ENCODE assay signal across 27 cellular contexts in genomic region chr2:127216105-127216504, GRCh38. TPM values are rescaled to one million over a fixed set of nuclear protein-coding genes. Genes with fewer than 3 reads are reported as not detected.
"Had no signal": no experiment of that assay in that cellular context is flagged by ENCODE, and none has a peak within 500 bp of the region (broad histone marks: within the 10 kb centered on the region; RNA-seq: fewer than 3 reads in every experiment).

No MANE protein-coding gene starts in this region.

- H3K4me3 ChIP-seq: SK-N-MC had no signal

- H3K36me3 Mint-ChIP-seq: activated CD8-positive, alpha-beta memory T cell treated with anti-CD3 and anti-CD28 coated beads, Interleukin-2, amount 10 ng/mL, durations not matched to agents 7 days and 5 days; T-cell had no signal

- H3K27ac ChIP-seq: SK-N-MC had no signal

- H3K27ac Mint-ChIP-seq: activated B cell treated with CpG ODN at 0.5 μM for 24 hours; activated CD4-positive, alpha-beta T cell treated with anti-CD3 and anti-CD28 coated beads, Interleukin-2, amount 10 ng/mL, durations not matched to agents 24 days and 14 days; activated CD8-positive, alpha-beta memory T cell treated with anti-CD3 and anti-CD28 coated beads, Interleukin-2, amount 10 ng/mL, durations not matched to agents 7 days and 5 days; activated naive CD4-positive, alpha-beta T cell treated with anti-CD3 and anti-CD28 coated beads, Interleukin-2, amount 10 ng/mL, durations not matched to agents 7 days and 5 days; activated naive CD8-positive, alpha-beta T cell treated with anti-CD3 and anti-CD28 coated beads for 36 hours; activated T-cell treated with anti-CD3 and anti-CD28 coated beads, Interleukin-2, amount 50 U/mL, for 24 hours; T-cell had no signal

- FAIRE-seq: RCC 7860, TTC549 had no signal

- ATAC-seq: activated CD8-positive, alpha-beta memory T cell treated with anti-CD3 and anti-CD28 coated beads, Interleukin-2, amount 10 ng/mL, durations not matched to agents 7 days and 5 days; T-cell had no signal

- H3K4me3 Mint-ChIP-seq: activated B cell treated with CpG ODN at 0.5 μM for 24 hours; activated CD4-positive, alpha-beta T cell treated with anti-CD3 and anti-CD28 coated beads, Interleukin-2, amount 10 ng/mL, durations not matched to agents 24 days and 14 days; activated CD8-positive, alpha-beta memory T cell treated with anti-CD3 and anti-CD28 coated beads, Interleukin-2, amount 10 ng/mL, durations not matched to agents 7 days and 5 days; activated naive CD4-positive, alpha-beta T cell treated with anti-CD3 and anti-CD28 coated beads, Interleukin-2, amount 10 ng/mL, durations not matched to agents 7 days and 5 days; activated naive CD8-positive, alpha-beta T cell treated with anti-CD3 and anti-CD28 coated beads for 36 hours; activated T-cell treated with anti-CD3 and anti-CD28 coated beads, Interleukin-2, amount 50 U/mL, for 24 hours; T-cell had no signal

- H3K9me3 Mint-ChIP-seq: activated naive CD4-positive, alpha-beta T cell treated with anti-CD3 and anti-CD28 coated beads, Interleukin-2, amount 10 ng/mL, durations not matched to agents 7 days and 5 days; activated naive CD8-positive, alpha-beta T cell treated with anti-CD3 and anti-CD28 coated beads for 36 hours had no signal

- DNase-seq: activated B cell treated with CpG ODN at 0.5 μM for 24 hours; activated CD4-positive, alpha-beta T cell treated with anti-CD3 and anti-CD28 coated beads for 1 hour; activated CD4-positive, alpha-beta T cell treated with anti-CD3 and anti-CD28 coated beads, Interleukin-2, amount 10 ng/mL, durations not matched to agents 24 days and 14 days; activated CD4-positive, alpha-beta T cell treated with anti-CD3 and anti-CD28 coated beads, Interleukin-2, amount 50 U/mL, for 48 hours; activated CD8-positive, alpha-beta memory T cell treated with anti-CD3 and anti-CD28 coated beads, Interleukin-2, amount 10 ng/mL, durations not matched to agents 7 days and 5 days; activated gamma-delta T cell; activated naive CD4-positive, alpha-beta T cell treated with anti-CD3 and anti-CD28 coated beads, Interleukin-2, amount 10 ng/mL, durations not matched to agents 7 days and 5 days; activated naive CD8-positive, alpha-beta T cell treated with anti-CD3 and anti-CD28 coated beads for 36 hours; activated T-cell treated with anti-CD3 and anti-CD28 coated beads, Interleukin-2, amount 50 U/mL, for 24 hours; caudate nucleus; Kasumi-1; KBM-7; NCI-H1048; NCI-H1694; NCI-H2029; NCI-H345; NCI-H510A; NCI-H526 treated with DMSO at 0.1 percent for 48 hours; NCI-H82; SIG-M5; T-cell; T-helper 2 cell; T1000 had no signal

RNA-seq across cellular contexts. Expression of gene CYP27C1, which starts 4.0 kb away (rescaled TPM):
- total RNA-seq: activated B cell treated with CpG ODN at 0.5 μM for 24 hours; activated CD4-positive, alpha-beta T cell treated with anti-CD3 and anti-CD28 coated beads, Interleukin-2, amount 10 ng/mL, durations not matched to agents 24 days and 14 days; activated CD8-positive, alpha-beta memory T cell treated with anti-CD3 and anti-CD28 coated beads, Interleukin-2, amount 10 ng/mL, durations not matched to agents 7 days and 5 days; activated naive CD8-positive, alpha-beta T cell treated with anti-CD3 and anti-CD28 coated beads for 36 hours; OCI-LY7 had no signal
